In genomic region chr18:64148988-64149387, GRCh38 we compare ENCODE assay signal across 38 cellular contexts. TPM values are rescaled to one million over a fixed set of nuclear protein-coding genes. Genes with fewer than 3 reads are reported as not detected.
"Had no signal": no experiment of that assay in that cellular context is flagged by ENCODE, and none has a peak within 500 bp of the region (broad histone marks: within the 10 kb centered on the region; RNA-seq: fewer than 3 reads in every experiment).

TSS of gene LINC00305 (minus strand) at chr18:64149088.

- H3K4me1 ChIP-seq: adrenal gland, body of pancreas, breast epithelium had no signal

- H3K36me3 Mint-ChIP-seq: activated CD8-positive, alpha-beta memory T cell treated with anti-CD3 and anti-CD28 coated beads, Interleukin-2, amount 10 ng/mL, durations not matched to agents 7 days and 5 days; activated naive CD4-positive, alpha-beta T cell treated with anti-CD3 and anti-CD28 coated beads, Interleukin-2, amount 50 U/mL, for 72 hours; activated naive CD8-positive, alpha-beta T cell treated with anti-CD3 and anti-CD28 coated beads for 36 hours had no signal

- H3K36me3 ChIP-seq: adrenal gland, brain microvascular endothelial cell, breast epithelium had no signal

- H3K27me3 ChIP-seq: adrenal gland, body of pancreas, brain microvascular endothelial cell, breast epithelium had no signal

- ATAC-seq: activated CD8-positive, alpha-beta memory T cell treated with anti-CD3 and anti-CD28 coated beads, Interleukin-2, amount 10 ng/mL, durations not matched to agents 7 days and 5 days; activated CD8-positive, alpha-beta T cell treated with anti-CD3 and anti-CD28 coated beads, Interleukin-2, amount 10 ng/mL, durations not matched to agents 7 days and 5 days; activated naive CD4-positive, alpha-beta T cell treated with anti-CD3 and anti-CD28 coated beads, Interleukin-2, amount 50 U/mL, for 72 hours; activated T-cell treated with anti-CD3 and anti-CD28 coated beads, Interleukin-2, amount 50 U/mL, for 72 hours; activated T-helper 17 cell treated with anti-CD3 and anti-CD28 coated beads, Interleukin-2, amount 50 U/mL, for 72 hours; body of pancreas had no signal

- H3K4me3 Mint-ChIP-seq: activated B cell treated with CpG ODN at 0.5 μM for 24 hours; activated CD4-positive, alpha-beta memory T cell treated with anti-CD3 and anti-CD28 coated beads, Interleukin-2, amount 10 ng/mL, durations not matched to agents 7 days and 5 days; activated CD4-positive, alpha-beta T cell treated with anti-CD3 and anti-CD28 coated beads, Interleukin-2, amount 10 ng/mL, durations not matched to agents 24 days and 14 days; activated CD8-positive, alpha-beta memory T cell treated with anti-CD3 and anti-CD28 coated beads, Interleukin-2, amount 10 ng/mL, durations not matched to agents 7 days and 5 days; activated CD8-positive, alpha-beta T cell treated with anti-CD3 and anti-CD28 coated beads, Interleukin-2, amount 10 ng/mL, durations not matched to agents 7 days and 5 days; activated naive CD4-positive, alpha-beta T cell treated with anti-CD3 and anti-CD28 coated beads for 36 hours; activated naive CD8-positive, alpha-beta T cell treated with anti-CD3 and anti-CD28 coated beads for 36 hours; activated T-cell treated with anti-CD3 and anti-CD28 coated beads, Interleukin-2, amount 50 U/mL, for 24 hours; activated T-cell treated with anti-CD3 and anti-CD28 coated beads, Interleukin-2, amount 50 U/mL, for 72 hours; activated T-helper 1 cell treated with anti-CD3 and anti-CD28 coated beads, Interleukin-12 subunit alpha, Interleukin-12 subunit beta, Interleukin-2, Interleukin-4 antibody, amounts not matched to agents 30 ng/mL and 10 ng/mL and 1 ng/mL, durations not matched to agents 14 hours and 24 hours and 36 hours; activated T-helper 17 cell treated with anti-CD3 and anti-CD28 coated beads, Interleukin-2, amount 50 U/mL, for 72 hours; T-helper 1 cell treated with Interleukin-12 subunit alpha and Interleukin-12 subunit beta and Interleukin-4 antibody, amounts not matched to agents 30 μg/mL and 1 μg/mL, for 36 hours; T-helper 2 cell treated with Interferon-gamma antibody and Interleukin-4, amounts not matched to agents 5 μg/mL and 100 μg/mL, for 36 hours had no signal

- H3K27ac Mint-ChIP-seq: activated B cell treated with CpG ODN at 0.5 μM for 24 hours; activated CD4-positive, alpha-beta memory T cell treated with anti-CD3 and anti-CD28 coated beads, Interleukin-2, amount 10 ng/mL, durations not matched to agents 7 days and 5 days; activated CD4-positive, alpha-beta T cell treated with anti-CD3 and anti-CD28 coated beads, Interleukin-2, amount 10 ng/mL, durations not matched to agents 24 days and 14 days; activated CD8-positive, alpha-beta memory T cell treated with anti-CD3 and anti-CD28 coated beads, Interleukin-2, amount 10 ng/mL, durations not matched to agents 7 days and 5 days; activated CD8-positive, alpha-beta T cell treated with anti-CD3 and anti-CD28 coated beads, Interleukin-2, amount 10 ng/mL, durations not matched to agents 7 days and 5 days; activated naive CD4-positive, alpha-beta T cell treated with anti-CD3 and anti-CD28 coated beads for 36 hours; activated naive CD4-positive, alpha-beta T cell treated with anti-CD3 and anti-CD28 coated beads, Interleukin-2, amount 50 U/mL, for 72 hours; activated naive CD8-positive, alpha-beta T cell treated with anti-CD3 and anti-CD28 coated beads for 36 hours; activated T-cell treated with anti-CD3 and anti-CD28 coated beads, Interleukin-2, amount 50 U/mL, for 24 hours; activated T-cell treated with anti-CD3 and anti-CD28 coated beads, Interleukin-2, amount 50 U/mL, for 72 hours; activated T-helper 1 cell treated with anti-CD3 and anti-CD28 coated beads, Interleukin-12 subunit alpha, Interleukin-12 subunit beta, Interleukin-2, Interleukin-4 antibody, amounts not matched to agents 30 ng/mL and 10 ng/mL and 1 ng/mL, durations not matched to agents 14 hours and 24 hours and 36 hours; activated T-helper 17 cell treated with anti-CD3 and anti-CD28 coated beads, Interleukin-2, amount 50 U/mL, for 72 hours; T-helper 1 cell treated with Interleukin-12 subunit alpha and Interleukin-12 subunit beta and Interleukin-4 antibody, amounts not matched to agents 30 μg/mL and 1 μg/mL, for 36 hours; T-helper 2 cell treated with Interferon-gamma antibody and Interleukin-4, amounts not matched to agents 5 μg/mL and 100 μg/mL, for 36 hours had no signal

- H3K27me3 Mint-ChIP-seq: activated B cell treated with CpG ODN at 0.5 μM for 24 hours; activated CD4-positive, alpha-beta memory T cell treated with anti-CD3 and anti-CD28 coated beads, Interleukin-2, amount 10 ng/mL, durations not matched to agents 7 days and 5 days; activated CD4-positive, alpha-beta T cell treated with anti-CD3 and anti-CD28 coated beads, Interleukin-2, amount 10 ng/mL, durations not matched to agents 24 days and 14 days; activated CD8-positive, alpha-beta memory T cell treated with anti-CD3 and anti-CD28 coated beads, Interleukin-2, amount 10 ng/mL, durations not matched to agents 7 days and 5 days; activated T-cell treated with anti-CD3 and anti-CD28 coated beads, Interleukin-2, amount 50 U/mL, for 24 hours; activated T-helper 17 cell treated with anti-CD3 and anti-CD28 coated beads, Interleukin-2, amount 50 U/mL, for 72 hours had no signal

- H3K27ac ChIP-seq: adrenal gland, body of pancreas, brain microvascular endothelial cell, breast epithelium, VCaP had no signal

- H3K4me1 Mint-ChIP-seq: activated B cell treated with CpG ODN at 0.5 μM for 24 hours; activated CD4-positive, alpha-beta memory T cell treated with anti-CD3 and anti-CD28 coated beads, Interleukin-2, amount 10 ng/mL, durations not matched to agents 7 days and 5 days; activated CD4-positive, alpha-beta T cell treated with anti-CD3 and anti-CD28 coated beads, Interleukin-2, amount 10 ng/mL, durations not matched to agents 24 days and 14 days; activated CD8-positive, alpha-beta memory T cell treated with anti-CD3 and anti-CD28 coated beads, Interleukin-2, amount 10 ng/mL, durations not matched to agents 7 days and 5 days; activated naive CD8-positive, alpha-beta T cell treated with anti-CD3 and anti-CD28 coated beads for 36 hours; activated T-helper 17 cell treated with anti-CD3 and anti-CD28 coated beads, Interleukin-2, amount 50 U/mL, for 72 hours had no signal

- H3K9me3 ChIP-seq: adrenal gland, body of pancreas, breast epithelium had no signal

- H3K9me3 Mint-ChIP-seq: activated B cell treated with CpG ODN at 0.5 μM for 24 hours; activated CD4-positive, alpha-beta memory T cell treated with anti-CD3 and anti-CD28 coated beads, Interleukin-2, amount 10 ng/mL, durations not matched to agents 7 days and 5 days; activated CD4-positive, alpha-beta T cell treated with anti-CD3 and anti-CD28 coated beads, Interleukin-2, amount 10 ng/mL, durations not matched to agents 24 days and 14 days; activated naive CD4-positive, alpha-beta T cell treated with anti-CD3 and anti-CD28 coated beads for 36 hours; activated naive CD8-positive, alpha-beta T cell treated with anti-CD3 and anti-CD28 coated beads for 36 hours; activated T-cell treated with anti-CD3 and anti-CD28 coated beads, Interleukin-2, amount 50 U/mL, for 24 hours; activated T-cell treated with anti-CD3 and anti-CD28 coated beads, Interleukin-2, amount 50 U/mL, for 72 hours; activated T-helper 1 cell treated with anti-CD3 and anti-CD28 coated beads, Interleukin-12 subunit alpha, Interleukin-12 subunit beta, Interleukin-2, Interleukin-4 antibody, amounts not matched to agents 30 ng/mL and 10 ng/mL and 1 ng/mL, durations not matched to agents 14 hours and 24 hours and 36 hours; activated T-helper 17 cell treated with anti-CD3 and anti-CD28 coated beads, Interleukin-2, amount 50 U/mL, for 72 hours; T-helper 1 cell treated with Interleukin-12 subunit alpha and Interleukin-12 subunit beta and Interleukin-4 antibody, amounts not matched to agents 30 μg/mL and 1 μg/mL, for 36 hours; T-helper 2 cell treated with Interferon-gamma antibody and Interleukin-4, amounts not matched to agents 5 μg/mL and 100 μg/mL, for 36 hours had no signal

- H3K4me3 ChIP-seq: adrenal gland, body of pancreas, breast epithelium had no signal

- DNase-seq: activated B cell treated with CpG ODN at 0.5 μM for 24 hours; activated CD4-positive, alpha-beta memory T cell treated with anti-CD3 and anti-CD28 coated beads, Interleukin-2, amount 10 ng/mL, durations not matched to agents 7 days and 5 days; activated CD4-positive, alpha-beta T cell treated with anti-CD3 and anti-CD28 coated beads for 4 hours; activated CD4-positive, alpha-beta T cell treated with anti-CD3 and anti-CD28 coated beads, Interleukin-2, amount 10 ng/mL, durations not matched to agents 24 days and 14 days; activated CD4-positive, alpha-beta T cell treated with anti-CD3 and anti-CD28 coated beads, Interleukin-2, amount 50 U/mL, for 1 hour; activated CD4-positive, alpha-beta T cell treated with anti-CD3 and anti-CD28 coated beads, Interleukin-2, amount 50 U/mL, for 4 hours; activated CD4-positive, CD25-positive, alpha-beta regulatory T cell treated with anti-CD3 and anti-CD28 coated beads, Interleukin-2, amount 50 U/mL, for 72 hours; activated CD8-positive, alpha-beta memory T cell treated with anti-CD3 and anti-CD28 coated beads for 24 hours; activated CD8-positive, alpha-beta memory T cell treated with anti-CD3 and anti-CD28 coated beads, Interleukin-2, amount 10 ng/mL, durations not matched to agents 7 days and 5 days; activated CD8-positive, alpha-beta memory T cell treated with anti-CD3 and anti-CD28 coated beads, Interleukin-2, amount 50 U/mL, for 48 hours; activated CD8-positive, alpha-beta T cell treated with anti-CD3 and anti-CD28 coated beads, Interleukin-2, amount 10 ng/mL, durations not matched to agents 7 days and 5 days; activated effector memory CD4-positive, alpha-beta T cell treated with anti-CD3 and anti-CD28 coated beads, Interleukin-2, amount 50 U/mL, for 16 hours; activated gamma-delta T cell treated with Interleukin-2 at 50 U/mL for 16 hours; activated naive CD4-positive, alpha-beta T cell; activated naive CD4-positive, alpha-beta T cell treated with anti-CD3 and anti-CD28 coated beads for 36 hours; activated naive CD4-positive, alpha-beta T cell treated with anti-CD3 and anti-CD28 coated beads, Interleukin-2, amount 50 U/mL, for 16 hours; activated naive CD8-positive, alpha-beta T cell treated with anti-CD3 and anti-CD28 coated beads for 36 hours; activated T-cell treated with anti-CD3 and anti-CD28 coated beads, Interleukin-2, amount 50 U/mL, for 24 hours; activated T-cell treated with anti-CD3 and anti-CD28 coated beads, Interleukin-2, amount 50 U/mL, for 72 hours; adrenal gland; amniotic stem cell; aorta; body of pancreas; brain microvascular endothelial cell; central memory CD4-positive, alpha-beta T cell; SW 1271; T-helper 1 cell; T-helper 2 cell; T-helper 9 cell had no signal

RNA-seq across cellular contexts. Expression of gene LINC00305, which starts in this region (rescaled TPM):
- total RNA-seq: activated B cell treated with CpG ODN at 0.5 μM for 24 hours; activated CD4-positive, alpha-beta memory T cell treated with anti-CD3 and anti-CD28 coated beads, Interleukin-2, amount 10 ng/mL, durations not matched to agents 7 days and 5 days; activated CD4-positive, alpha-beta T cell treated with anti-CD3 and anti-CD28 coated beads, Interleukin-2, amount 10 ng/mL, durations not matched to agents 24 days and 14 days; activated CD8-positive, alpha-beta memory T cell treated with anti-CD3 and anti-CD28 coated beads, Interleukin-2, amount 10 ng/mL, durations not matched to agents 7 days and 5 days; activated CD8-positive, alpha-beta T cell treated with anti-CD3 and anti-CD28 coated beads, Interleukin-2, amount 10 ng/mL, durations not matched to agents 7 days and 5 days; activated naive CD4-positive, alpha-beta T cell treated with anti-CD3 and anti-CD28 coated beads for 36 hours; activated naive CD4-positive, alpha-beta T cell treated with anti-CD3 and anti-CD28 coated beads, Interleukin-2, amount 50 U/mL, for 72 hours; activated naive CD8-positive, alpha-beta T cell treated with anti-CD3 and anti-CD28 coated beads for 36 hours; activated T-cell treated with anti-CD3 and anti-CD28 coated beads, Interleukin-2, amount 50 U/mL, for 72 hours; activated T-helper 1 cell treated with anti-CD3 and anti-CD28 coated beads, Interleukin-12 subunit alpha, Interleukin-12 subunit beta, Interleukin-2, Interleukin-4 antibody, amounts not matched to agents 30 ng/mL and 10 ng/mL and 1 ng/mL, durations not matched to agents 14 hours and 24 hours and 36 hours; activated T-helper 17 cell treated with anti-CD3 and anti-CD28 coated beads, Interleukin-2, amount 50 U/mL, for 72 hours; adrenal gland; aorta; astrocyte; body of pancreas; breast epithelium; cardiac septum had no signal
- polyA plus RNA-seq: adrenal gland, aorta had no signal
